8 cellular contexts compared by ENCODE assay signal in genomic region chr7:106659963-106660861, GRCh38. TPM values are rescaled to one million over a fixed set of nuclear protein-coding genes. Genes with fewer than 3 reads are reported as not detected.
A peak's percentile ranks its signal among the peaks of the same experiment; 100 is the strongest.
DNase-seq lines count a peak whose midpoint lies in the region; ATAC-seq and TF ChIP-seq lines count a peak whose summit lies in the region.

No MANE protein-coding gene starts in this region.

- TF ChIP-seq CTCF in endodermal cell (conservative IDR thresholded peaks at IDR 0.05) (peak; percentile 94), mesothelial cell of epicardium (IDR thresholded peaks at IDR 0.05; ENCODE audit: unreplicated experiment) (peak; percentile 62)

- H3K9me3 ChIP-seq in endodermal cell (ENCODE audit: control insufficient read depth, low read length): no peaks in the 10 kb centered on the region

- no peaks in the 10 kb centered on the region for H3K4me1 ChIP-seq in endodermal cell (ENCODE audit: control insufficient read depth, insufficient read depth, low read length)

- H3K27ac ChIP-seq in endodermal cell (ENCODE audit: low read depth, low read length): peak overlapping the region; percentile 90

- H3K27me3 ChIP-seq in endodermal cell (ENCODE audit: control insufficient read depth, insufficient read depth, low read length, poor library complexity, severe bottlenecking): no peaks in the 10 kb centered on the region

- H3K9ac ChIP-seq in endodermal cell (ENCODE audit: extremely low read depth, low read length, poor library complexity, severe bottlenecking): peak overlapping the region; percentile 81

- H3K27ac Mint-ChIP-seq in endodermal cell (peak overlapping the region; percentile 87), mesothelial cell of epicardium (peak overlapping the region; percentile 89)

- 0% methylated on average over 18 to 101 of the region's 101 CpGs for WGBS in endodermal cell (ENCODE audit: insufficient coverage in 1 of 2, insufficient read length in 1 of 2), 2 experiments

- peak overlapping the region; percentile 96 for H3K4me3 ChIP-seq in endodermal cell (ENCODE audit: low read length)

- ATAC-seq in GM19025 (IDR thresholded peaks at IDR 0.05; ENCODE audit: low read depth, unreplicated experiment) (peak; percentile 49), HG03280 (IDR thresholded peaks at IDR 0.05; ENCODE audit: unreplicated experiment) (peak; percentile 61)

- DNase-seq in C1 segment of cervical spinal cord (lab: John Stamatoyannopoulos, UW): peak in 11 of 14 donors; percentile 25 to 72 (median 51)
- peak; percentile 82 for DNase-seq in NCI-H748 (lab: John Stamatoyannopoulos, UW; ENCODE audit: unreplicated experiment)
- peak; percentile 64 to 67 for DNase-seq in activated CD8-positive, alpha-beta memory T cell treated with anti-CD3 and anti-CD28 coated beads for 4 hours (ENCODE audit: low read depth in 2 of 2)
- DNase-seq in endodermal cell: peak; percentile 97
- DNase-seq in mesothelial cell of epicardium (ENCODE audit: low spot score in 2 of 2, unreplicated experiment in 2 of 2): peak; percentile 41 to 68
- DNase-seq in stimulated activated CD8-positive, alpha-beta memory T cell treated with anti-CD3 and anti-CD28 coated beads, Interleukin-2, amount 100 ng/mL, for 48 hours (ENCODE audit: low read depth in 2 of 2): peak; percentile 77 to 78

- no peaks in the 10 kb centered on the region for H3K36me3 ChIP-seq in endodermal cell (ENCODE audit: control insufficient read depth, insufficient read depth, low read length)

- H3K36me3 Mint-ChIP-seq in endodermal cell (ENCODE audit: low read depth): no peaks in the 10 kb centered on the region
- H3K36me3 Mint-ChIP-seq in mesothelial cell of epicardium: no peaks in the 10 kb centered on the region

- peaks cover 3% of the 10 kb centered on the region for H3K27me3 Mint-ChIP-seq in endodermal cell (ENCODE audit: insufficient read depth)
- no peaks in the 10 kb centered on the region for H3K27me3 Mint-ChIP-seq in mesothelial cell of epicardium (ENCODE audit: low read depth)

- no peaks in the 10 kb centered on the region for H3K9me3 Mint-ChIP-seq in endodermal cell
- H3K9me3 Mint-ChIP-seq in mesothelial cell of epicardium: peaks cover 1% of the 10 kb centered on the region

- peak overlapping the region; percentile 75 for H3K4me3 Mint-ChIP-seq in endodermal cell
- H3K4me3 Mint-ChIP-seq in mesothelial cell of epicardium: peak overlapping the region; percentile 88

- H3K4me1 Mint-ChIP-seq in endodermal cell (peaks cover 5% of the 10 kb centered on the region), mesothelial cell of epicardium (peaks cover 26% of the 10 kb centered on the region)

RNA-seq across cellular contexts. Expression of gene CCDC71L, which starts 0.7 kb away (rescaled TPM):
- total RNA-seq in endodermal cell (10 to 100 TPM; 26.1 to 26.8 TPM), mesothelial cell of epicardium (21.9 to 23.3 TPM (median 22.5 TPM) in 3 replicates)
- 19.9 TPM for polyA plus RNA-seq in endodermal cell (2013, experiment 1 of 2)
- polyA plus RNA-seq in endodermal cell (2013, experiment 2 of 2): 16.4 TPM

Comparison
In these comparisons a context has a peak if more than half of its experiments do, and no peak if none do; other contexts are left out.
1. Peak in every context shown above with its lines: DNase-seq, ATAC-seq, H3K4me3 ChIP-seq and H3K27ac ChIP-seq.